8 cellular contexts compared by ENCODE assay signal in the genomic region with DNA sequence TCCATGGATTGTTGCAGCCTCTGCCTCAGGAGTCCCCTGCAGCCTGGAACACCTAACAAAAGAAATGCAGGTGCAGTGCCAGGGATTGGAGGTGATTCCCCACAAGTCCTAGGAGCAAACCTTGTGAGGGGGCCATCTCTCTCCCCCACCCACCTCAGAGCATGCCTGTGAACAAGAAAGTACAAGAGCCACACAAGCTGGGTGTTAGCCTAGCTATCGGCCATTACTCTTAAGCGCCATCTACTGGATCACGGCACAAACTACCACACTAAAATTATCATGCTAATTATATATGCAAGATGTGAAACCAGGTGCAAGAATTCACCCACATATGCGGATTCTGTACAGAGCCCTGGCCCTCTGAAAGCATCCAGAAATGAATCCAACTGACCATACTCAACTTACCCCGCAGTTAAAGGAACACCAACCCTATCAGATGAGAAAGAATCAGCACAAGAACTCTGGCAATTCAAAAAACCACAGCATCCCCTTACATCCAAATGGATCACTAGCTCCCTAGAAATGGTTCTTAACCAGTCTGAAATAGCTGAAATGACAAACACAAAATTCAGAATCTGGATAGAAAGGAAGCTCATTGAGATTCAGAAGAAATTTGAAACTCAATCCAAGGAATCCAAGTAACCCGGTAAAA. TPM values are rescaled to one million over a fixed set of nuclear protein-coding genes. Genes with fewer than 3 reads are reported as not detected.
DNase-seq lines count a peak whose midpoint lies in the region; ATAC-seq and TF ChIP-seq lines count a peak whose summit lies in the region.

No MANE protein-coding gene starts in this region.

- H3K36me3 Mint-ChIP-seq in natural killer cell treated with Interleukin-12 subunit alpha and Interleukin-12 subunit beta and Interleukin-15 and Interleukin-18, amount 100 ng/mL, for 72 hours: no peaks in the 10 kb centered on the region

- H3K4me3 Mint-ChIP-seq in natural killer cell treated with Interleukin-12 subunit alpha and Interleukin-12 subunit beta and Interleukin-15 and Interleukin-18, amount 100 ng/mL, for 72 hours: no peak overlapping the region

- H3K27me3 Mint-ChIP-seq in natural killer cell treated with Interleukin-12 subunit alpha and Interleukin-12 subunit beta and Interleukin-15 and Interleukin-18, amount 100 ng/mL, for 72 hours: peaks cover 12 to 13% of the 10 kb centered on the region in 2 donors

- H3K27ac ChIP-seq in esophagus squamous epithelium (peak overlapping the region in 2 of 4 donors; percentile 31 to 38), upper lobe of right lung (no peak overlapping the region)

- ATAC-seq in GM18508 (IDR thresholded peaks at IDR 0.05; ENCODE audit: insufficient read depth, unreplicated experiment) (peak; percentile 59), HG03432 (IDR thresholded peaks at IDR 0.05; ENCODE audit: unreplicated experiment) (peak; percentile 63), upper lobe of right lung (peak; percentile 93)
- peak; percentile 66 to 76 for ATAC-seq in natural killer cell treated with Interleukin-12 subunit alpha and Interleukin-12 subunit beta and Interleukin-15 and Interleukin-18, amount 100 ng/mL, for 72 hours

- peaks cover 0 to 34% (median 6%) of the 10 kb centered on the region in 3 donors for H3K4me1 ChIP-seq in esophagus squamous epithelium
- peaks cover 2% of the 10 kb centered on the region for H3K4me1 ChIP-seq in upper lobe of right lung

- 14% methylated on average over 6 of the region's 6 CpGs for WGBS in esophagus squamous epithelium, 2 donors

- TF ChIP-seq POLR2A in esophagus squamous epithelium (IDR thresholded peaks at IDR 0.05): no peak

- peaks cover 8 to 9% of the 10 kb centered on the region in 2 donors for H3K4me1 Mint-ChIP-seq in natural killer cell treated with Interleukin-12 subunit alpha and Interleukin-12 subunit beta and Interleukin-15 and Interleukin-18, amount 100 ng/mL, for 72 hours (ENCODE audit: low read depth in 2 of 2)

- H3K9me3 Mint-ChIP-seq in natural killer cell treated with Interleukin-12 subunit alpha and Interleukin-12 subunit beta and Interleukin-15 and Interleukin-18, amount 100 ng/mL, for 72 hours: no peaks in the 10 kb centered on the region

- H3K9me3 ChIP-seq in esophagus squamous epithelium (no peaks in the 10 kb centered on the region), upper lobe of right lung (no peaks in the 10 kb centered on the region)

- DNase-seq in AG09319 (ENCODE audit: extremely low read depth, low read depth) (no peak), NCI-H82 treated with DMSO at 0.1 percent for 48 hours (lab: John Stamatoyannopoulos, UW; ENCODE audit: unreplicated experiment) (peak; percentile 60), esophagus squamous epithelium (lab: John Stamatoyannopoulos, UW) (no peak), upper lobe of right lung (no peak)
- peak; percentile 20 for DNase-seq in activated CD8-positive, alpha-beta memory T cell treated with anti-CD3 and anti-CD28 coated beads, Interleukin-2, amount 50 U/mL, for 24 hours (ENCODE audit: extremely low read depth)
- no peak for DNase-seq in natural killer cell treated with Interleukin-12 subunit alpha and Interleukin-12 subunit beta and Interleukin-15 and Interleukin-18, amount 100 ng/mL, for 72 hours (ENCODE audit: low spot score)

- peak; percentile 83 for TF ChIP-seq CTCF in AG09319 (IDR thresholded peaks at IDR 0.05; ENCODE audit: low read depth, low read length)
- peak; percentile 40 to 76 (median 60) for TF ChIP-seq CTCF in esophagus squamous epithelium (IDR thresholded peaks at IDR 0.05)
- peak; percentile 79 for TF ChIP-seq CTCF in upper lobe of right lung (IDR thresholded peaks at IDR 0.05)

- H3K36me3 ChIP-seq in esophagus squamous epithelium (no peaks in the 10 kb centered on the region), upper lobe of right lung (no peaks in the 10 kb centered on the region)

- no peak overlapping the region for H3K27ac Mint-ChIP-seq in natural killer cell treated with Interleukin-12 subunit alpha and Interleukin-12 subunit beta and Interleukin-15 and Interleukin-18, amount 100 ng/mL, for 72 hours

- H3K27me3 ChIP-seq in esophagus squamous epithelium: no peaks in the 10 kb centered on the region
- H3K27me3 ChIP-seq in upper lobe of right lung: no peaks in the 10 kb centered on the region

- intact Hi-C loops in esophagus squamous epithelium (cut with DNase I): no loop called here
- intact Hi-C loops in upper lobe of right lung (cut with DNase I): no loop called here

- H3K4me3 ChIP-seq in esophagus squamous epithelium (no peak overlapping the region), upper lobe of right lung (no peak overlapping the region)

RNA-seq across cellular contexts. Expression of a gene that starts 16.5 kb away (rescaled TPM):
- total RNA-seq in esophagus squamous epithelium (100 to 1,000 TPM in 1 of 4 donors, 10 to 100 TPM in 3; 39.5 to 204 (median 56.5) TPM), upper lobe of right lung (not detected)
- total RNA-seq in natural killer cell treated with Interleukin-12 subunit alpha and Interleukin-12 subunit beta and Interleukin-15 and Interleukin-18, amount 100 ng/mL, for 72 hours: 1 to 10 TPM in 1 of 2 donors, not detected in 1; 1.3 TPM

RNA-seq across cellular contexts. Expression of a gene that starts 38.1 kb away (rescaled TPM):
- 10 to 100 TPM; 14.3 to 19.1 (median 16.7) TPM for total RNA-seq in esophagus squamous epithelium
- 10 to 100 TPM; 37.5 to 40.0 TPM for total RNA-seq in natural killer cell treated with Interleukin-12 subunit alpha and Interleukin-12 subunit beta and Interleukin-15 and Interleukin-18, amount 100 ng/mL, for 72 hours
- 36.7 TPM for total RNA-seq in upper lobe of right lung

Comparison
In these comparisons a context has a peak if more than half of its experiments do, and no peak if none do; other contexts are left out.
1. DNase-seq: peak in NCI-H82 treated with DMSO at 0.1 percent for 48 hours (single experiment) and activated CD8-positive, alpha-beta memory T cell treated with anti-CD3 and anti-CD28 coated beads, Interleukin-2, amount 50 U/mL, for 24 hours (single experiment); none in AG09319 (single experiment), esophagus squamous epithelium (single experiment), natural killer cell treated with Interleukin-12 subunit alpha and Interleukin-12 subunit beta and Interleukin-15 and Interleukin-18, amount 100 ng/mL, for 72 hours (single experiment) and upper lobe of right lung (single experiment).
2. RNA of a gene that starts 16.5 kb away (total RNA-seq): 39.5 to 204 TPM in esophagus squamous epithelium; 1.3 TPM in natural killer cell treated with Interleukin-12 subunit alpha and Interleukin-12 subunit beta and Interleukin-15 and Interleukin-18, amount 100 ng/mL, for 72 hours and not detected in upper lobe of right lung (single experiment); every median in the first group is over 10 times any median in the second.
3. Peak in every context shown above with its lines, with median percentiles within 50 percentile points of each other: CTCF ChIP-seq and ATAC-seq.